22 cellular contexts compared by ENCODE assay signal in the genomic region with DNA sequence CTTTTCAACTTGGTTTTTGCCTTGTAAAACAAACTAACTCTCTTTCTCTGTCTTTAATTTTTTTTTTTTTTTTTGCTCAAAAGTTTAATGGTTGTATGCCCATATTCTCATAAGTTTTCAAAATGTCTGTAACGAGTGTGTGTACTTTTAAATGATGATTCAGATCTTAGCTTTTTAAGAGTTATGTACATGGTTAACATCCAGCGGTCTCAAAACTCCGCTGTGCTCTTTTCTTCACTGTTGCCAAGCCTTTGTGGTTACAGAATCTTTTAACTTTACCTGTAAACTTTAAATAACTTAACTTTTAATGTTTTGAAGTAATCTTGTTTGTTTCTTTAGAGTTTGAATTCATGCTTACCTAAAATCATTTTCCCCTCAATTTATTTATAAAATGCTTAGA.
"Had no signal": no experiment of that assay in that cellular context is flagged by ENCODE, and none has a peak within 500 bp of the region (broad histone marks: within the 10 kb centered on the region; RNA-seq: fewer than 3 reads in every experiment).

No MANE protein-coding gene starts in this region.

- H3K4me1 ChIP-seq: gastrocnemius medialis, lower lobe of right lung, prostate gland, right atrium auricular region, sigmoid colon, spleen, testis had no signal

- H3K4me3 Mint-ChIP-seq: memory B cell; natural killer cell; stimulated activated memory B cell treated with anti-CD40 and anti-IgM and Interleukin-4, amounts not matched to agents 10 μg/mL and 1 μg/mL and 100 μg/mL, for 72 hours; type B pancreatic cell had no signal

- H3K27ac Mint-ChIP-seq: memory B cell; natural killer cell; stimulated activated memory B cell treated with anti-CD40 and anti-IgM and Interleukin-4, amounts not matched to agents 10 μg/mL and 1 μg/mL and 100 μg/mL, for 72 hours; type B pancreatic cell had no signal

- DNase-seq: cortex of kidney; foreskin fibroblast; gastrocnemius medialis; head of caudate nucleus; kidney glomerular epithelial cell; left ventricle myocardium superior; lower lobe of right lung; natural killer cell; sigmoid colon; spleen; stimulated activated CD4-positive, alpha-beta T cell treated with anti-CD3 and anti-CD28 coated beads, Interleukin-4, amount 100 ng/mL, for 4 hours; stimulated activated naive CD8-positive, alpha-beta T cell treated with anti-CD3 and anti-CD28 coated beads, Interleukin-15, Interleukin-2, amounts not matched to agents 100 U/mL and 50 U/mL, for 24 hours; substantia nigra; testis; tibial artery had no signal

- H3K27me3 ChIP-seq: gastrocnemius medialis, hepatocyte, neutrophil, right atrium auricular region, sigmoid colon, spleen, testis, tibial artery had no signal

- H3K9me3 Mint-ChIP-seq: stimulated activated memory B cell treated with anti-CD40 and anti-IgM and Interleukin-4, amounts not matched to agents 10 μg/mL and 1 μg/mL and 100 μg/mL, for 72 hours had no signal

- H2AFZ ChIP-seq: hepatocyte had no signal

- H3K4me2 ChIP-seq: hepatocyte had no signal

- H3K36me3 ChIP-seq: gastrocnemius medialis, lower lobe of right lung, neutrophil, prostate gland, right atrium auricular region, sigmoid colon, spleen, tibial artery had no signal

- H3K36me3 Mint-ChIP-seq: memory B cell; natural killer cell; stimulated activated memory B cell treated with anti-CD40 and anti-IgM and Interleukin-4, amounts not matched to agents 10 μg/mL and 1 μg/mL and 100 μg/mL, for 72 hours; type B pancreatic cell had no signal

- H3K4me3 ChIP-seq: gastrocnemius medialis, hepatocyte, lower lobe of right lung, prostate gland, right atrium auricular region, sigmoid colon, spleen, testis, tibial artery had no signal

- H3K9me3 ChIP-seq: gastrocnemius medialis, lower lobe of right lung, prostate gland, right atrium auricular region, sigmoid colon, spleen, testis, tibial artery had no signal

- H3K4me1 Mint-ChIP-seq: memory B cell; natural killer cell; stimulated activated memory B cell treated with anti-CD40 and anti-IgM and Interleukin-4, amounts not matched to agents 10 μg/mL and 1 μg/mL and 100 μg/mL, for 72 hours had no signal

- H3K27me3 Mint-ChIP-seq: stimulated activated memory B cell treated with anti-CD40 and anti-IgM and Interleukin-4, amounts not matched to agents 10 μg/mL and 1 μg/mL and 100 μg/mL, for 72 hours; type B pancreatic cell had no signal

- H3K27ac ChIP-seq: gastrocnemius medialis, lower lobe of right lung, neutrophil, prostate gland, right atrium auricular region, sigmoid colon, spleen, testis, tibial artery had no signal

- ATAC-seq: gastrocnemius medialis; left ventricle myocardium superior; lower lobe of right lung; natural killer cell; stimulated activated memory B cell treated with anti-CD40 and anti-IgM and Interleukin-4, amounts not matched to agents 10 μg/mL and 1 μg/mL and 100 μg/mL, for 72 hours; stimulated activated naive CD8-positive, alpha-beta T cell treated with anti-CD3 and anti-CD28 coated beads, Interleukin-15, Interleukin-2, amounts not matched to agents 100 U/mL and 50 U/mL, for 24 hours had no signal
